In the genomic region with DNA sequence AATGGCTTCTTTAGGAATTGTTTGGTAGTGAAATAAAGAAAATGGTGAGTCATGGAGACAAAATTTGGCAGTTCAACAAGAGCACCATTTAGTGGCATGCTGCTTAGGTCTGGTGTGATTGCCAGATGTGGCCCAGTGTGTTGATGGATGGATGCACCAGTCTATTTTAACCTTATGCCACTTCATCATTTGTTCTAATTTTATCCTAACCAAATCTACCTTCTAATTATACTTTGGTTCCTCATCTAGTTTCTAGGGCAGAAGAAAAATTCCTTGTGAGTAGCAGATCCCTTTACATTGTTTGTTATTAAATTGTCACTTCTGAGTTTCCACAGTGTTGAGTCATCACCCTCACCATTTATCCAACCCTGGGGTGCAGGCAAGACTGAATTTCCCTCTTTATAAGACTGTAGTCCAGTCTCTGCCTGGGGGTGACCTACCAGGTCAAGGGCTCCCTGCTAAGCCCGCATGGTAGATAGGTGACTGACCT, we compare ENCODE assay signal across 17 cellular contexts. TPM values are rescaled to one million over a fixed set of nuclear protein-coding genes. Genes with fewer than 3 reads are reported as not detected.
DNase-seq lines count a peak whose midpoint lies in the region; FAIRE-seq and TF ChIP-seq lines count a peak whose summit lies in the region.
"Had no signal": no experiment of that assay in that cellular context is flagged by ENCODE, and none has a peak within 500 bp of the region (broad histone marks: within the 10 kb centered on the region; RNA-seq: fewer than 3 reads in every experiment).

No MANE protein-coding gene starts in this region.

- no peaks in the 10 kb centered on the region for H3K9me3 Mint-ChIP-seq in endodermal cell
- H3K9me3 Mint-ChIP-seq: activated naive CD4-positive, alpha-beta T cell treated with anti-CD3 and anti-CD28 coated beads, Interleukin-2, amount 10 ng/mL, durations not matched to agents 7 days and 5 days; T-cell had no signal

- FAIRE-seq in HTR-8/SVneo (lab: Jason Lieb, UNC) = peak; percentile 87

- no peak overlapping the region for H3K9ac ChIP-seq in BLaER1 treated with 17β-estradiol and CSF1 and Interleukin-3, amounts not matched to agents 10 nM and 100 nM
- no peak overlapping the region for H3K9ac ChIP-seq in endodermal cell (ENCODE audit: extremely low read depth, low read length, poor library complexity, severe bottlenecking)

- no peaks in the 10 kb centered on the region for H3K4me1 Mint-ChIP-seq in endodermal cell
- H3K4me1 Mint-ChIP-seq: activated naive CD4-positive, alpha-beta T cell treated with anti-CD3 and anti-CD28 coated beads, Interleukin-2, amount 10 ng/mL, durations not matched to agents 7 days and 5 days had no signal

- H3K36me3 Mint-ChIP-seq in endodermal cell (ENCODE audit: low read depth) = no peaks in the 10 kb centered on the region
- H3K36me3 Mint-ChIP-seq: activated naive CD4-positive, alpha-beta T cell treated with anti-CD3 and anti-CD28 coated beads, Interleukin-2, amount 10 ng/mL, durations not matched to agents 7 days and 5 days had no signal

- no peaks in the 10 kb centered on the region for H3K27me3 Mint-ChIP-seq in endodermal cell (ENCODE audit: insufficient read depth)
- H3K27me3 Mint-ChIP-seq: activated naive CD4-positive, alpha-beta T cell treated with anti-CD3 and anti-CD28 coated beads, Interleukin-2, amount 10 ng/mL, durations not matched to agents 7 days and 5 days; CD4-positive, CD25-positive, alpha-beta regulatory T cell; T-cell had no signal

- TF ChIP-seq CTCF in brain microvascular endothelial cell (IDR thresholded peaks at IDR 0.05; ENCODE audit: low read depth, low read length, missing control alignments) = no peak
- TF ChIP-seq CTCF in endodermal cell (conservative IDR thresholded peaks at IDR 0.05) = no peak

- no peak overlapping the region for H3K27ac ChIP-seq in BLaER1 treated with 17β-estradiol and CSF1 and Interleukin-3, amounts not matched to agents 10 nM and 100 nM
- no peak overlapping the region for H3K27ac ChIP-seq in brain microvascular endothelial cell
- no peak overlapping the region for H3K27ac ChIP-seq in endodermal cell (ENCODE audit: low read depth, low read length)
- H3K27ac ChIP-seq: hepatocyte, PC-9 had no signal

- DNase-seq in HTR-8/SVneo (ENCODE audit: insufficient read length, low spot score) (no peak), brain microvascular endothelial cell (peak; percentile 46), myocyte (ENCODE audit: low read depth) (peak; percentile 70), endodermal cell (no peak), NCI-H2227 treated with DMSO at 0.1 percent for 48 hours (lab: John Stamatoyannopoulos, UW) (no peak), NCI-H1694 treated with DMSO at 0.1 percent for 48 hours (lab: John Stamatoyannopoulos, UW) (no peak)
- DNase-seq in activated effector memory CD4-positive, alpha-beta T cell treated with anti-CD3 and anti-CD28 coated beads, Interleukin-2, amount 50 U/mL, for 16 hours = no peak
- DNase-seq: activated naive CD4-positive, alpha-beta T cell treated with anti-CD3 and anti-CD28 coated beads, Interleukin-2, amount 10 ng/mL, durations not matched to agents 7 days and 5 days; caudate nucleus; CD4-positive, CD25-positive, alpha-beta regulatory T cell; left colon; NCI-H510A; PC-9; substantia nigra; T-cell had no signal

- H3K4me3 ChIP-seq in BLaER1 treated with 17β-estradiol and CSF1 and Interleukin-3, amounts not matched to agents 10 nM and 100 nM = no peak overlapping the region
- no peak overlapping the region for H3K4me3 ChIP-seq in brain microvascular endothelial cell (ENCODE audit: low read depth, low read length)
- H3K4me3 ChIP-seq in endodermal cell (ENCODE audit: low read length) = no peak overlapping the region
- H3K4me3 ChIP-seq: hepatocyte, PC-9 had no signal

- H3K9me3 ChIP-seq in BLaER1 treated with 17β-estradiol and CSF1 and Interleukin-3, amounts not matched to agents 10 nM and 100 nM (replicated peaks in 1 of 11) = no peaks in the 10 kb centered on the region
- no peaks in the 10 kb centered on the region for H3K9me3 ChIP-seq in endodermal cell (ENCODE audit: control insufficient read depth, low read length)

- no peak overlapping the region for H3K27ac Mint-ChIP-seq in endodermal cell
- H3K27ac Mint-ChIP-seq: activated naive CD4-positive, alpha-beta T cell treated with anti-CD3 and anti-CD28 coated beads, Interleukin-2, amount 10 ng/mL, durations not matched to agents 7 days and 5 days; CD4-positive, CD25-positive, alpha-beta regulatory T cell; T-cell had no signal

- H3K4me1 ChIP-seq in BLaER1 treated with 17β-estradiol and CSF1 and Interleukin-3, amounts not matched to agents 10 nM and 100 nM = peaks cover 0 to 14% (median 9%) of the 10 kb centered on the region in 10 experiments; a peak in 15 of 20 replicates
- no peaks in the 10 kb centered on the region for H3K4me1 ChIP-seq in endodermal cell (ENCODE audit: control insufficient read depth, insufficient read depth, low read length)

- in situ Hi-C loops in brain microvascular endothelial cell (cut with HindIII; ENCODE audit: low pct_ligation_motif_present, low sequenced_read_pairs) = no loop called here

- peak overlapping the region in 9 of 11 experiments; percentile 5 to 35 (median 16); a peak in 12 of 22 replicates for H3K4me2 ChIP-seq in BLaER1 treated with 17β-estradiol and CSF1 and Interleukin-3, amounts not matched to agents 10 nM and 100 nM
- H3K4me2 ChIP-seq: hepatocyte, PC-9 had no signal

- H3K27me3 ChIP-seq in BLaER1 treated with 17β-estradiol and CSF1 and Interleukin-3, amounts not matched to agents 10 nM and 100 nM = no peaks in the 10 kb centered on the region
- H3K27me3 ChIP-seq in brain microvascular endothelial cell (replicated peaks) (no peaks in the 10 kb centered on the region), endodermal cell (ENCODE audit: control insufficient read depth, insufficient read depth, low read length, poor library complexity, severe bottlenecking) (no peaks in the 10 kb centered on the region)
- H3K27me3 ChIP-seq: hepatocyte had no signal

- peaks cover 0 to 9% (median 0%) of the 10 kb centered on the region in 11 experiments; a peak in 2 of 22 replicates for H3K36me3 ChIP-seq in BLaER1 treated with 17β-estradiol and CSF1 and Interleukin-3, amounts not matched to agents 10 nM and 100 nM
- H3K36me3 ChIP-seq in brain microvascular endothelial cell (replicated peaks) (no peaks in the 10 kb centered on the region), endodermal cell (ENCODE audit: control insufficient read depth, insufficient read depth, low read length) (no peaks in the 10 kb centered on the region)

- H4K20me1 ChIP-seq in BLaER1 treated with 17β-estradiol and CSF1 and Interleukin-3, amounts not matched to agents 10 nM and 100 nM = no peaks in the 10 kb centered on the region

- no peak overlapping the region for H3K4me3 Mint-ChIP-seq in endodermal cell
- H3K4me3 Mint-ChIP-seq: activated naive CD4-positive, alpha-beta T cell treated with anti-CD3 and anti-CD28 coated beads, Interleukin-2, amount 10 ng/mL, durations not matched to agents 7 days and 5 days; CD4-positive, CD25-positive, alpha-beta regulatory T cell; T-cell had no signal

- WGBS in endodermal cell (ENCODE audit: insufficient coverage in 1 of 2, insufficient read length in 1 of 2), 2 experiments = 83% methylated on average over 1 of the region's 1 CpG; no CpG with 5 or more reads in 1 of the 2 experiments

RNA-seq across cellular contexts. Expression of a gene that starts 32.5 kb away (rescaled TPM):
- total RNA-seq in myocyte (30.8 and 46.9 TPM in 2 replicates), endodermal cell (1 to 10 TPM; 5.8 to 8.7 TPM)
- polyA plus RNA-seq in myocyte (2012) = 35.4 TPM
- polyA plus RNA-seq in endodermal cell (2013, experiment 1 of 2) = 2.7 TPM
- polyA plus RNA-seq in endodermal cell (2013, experiment 2 of 2) = 1.7 TPM

Comparison
In these comparisons a context has a peak if more than half of its experiments do, and no peak if none do; other contexts are left out.
1. DNase-seq: peak in brain microvascular endothelial cell (single experiment) and myocyte (single experiment); none in HTR-8/SVneo (single experiment), activated effector memory CD4-positive, alpha-beta T cell treated with anti-CD3 and anti-CD28 coated beads, Interleukin-2, amount 50 U/mL, for 16 hours (single experiment), endodermal cell (single experiment), NCI-H2227 treated with DMSO at 0.1 percent for 48 hours (single experiment) and NCI-H1694 treated with DMSO at 0.1 percent for 48 hours (single experiment).